12 cellular contexts compared by ENCODE assay signal in the genomic region with DNA sequence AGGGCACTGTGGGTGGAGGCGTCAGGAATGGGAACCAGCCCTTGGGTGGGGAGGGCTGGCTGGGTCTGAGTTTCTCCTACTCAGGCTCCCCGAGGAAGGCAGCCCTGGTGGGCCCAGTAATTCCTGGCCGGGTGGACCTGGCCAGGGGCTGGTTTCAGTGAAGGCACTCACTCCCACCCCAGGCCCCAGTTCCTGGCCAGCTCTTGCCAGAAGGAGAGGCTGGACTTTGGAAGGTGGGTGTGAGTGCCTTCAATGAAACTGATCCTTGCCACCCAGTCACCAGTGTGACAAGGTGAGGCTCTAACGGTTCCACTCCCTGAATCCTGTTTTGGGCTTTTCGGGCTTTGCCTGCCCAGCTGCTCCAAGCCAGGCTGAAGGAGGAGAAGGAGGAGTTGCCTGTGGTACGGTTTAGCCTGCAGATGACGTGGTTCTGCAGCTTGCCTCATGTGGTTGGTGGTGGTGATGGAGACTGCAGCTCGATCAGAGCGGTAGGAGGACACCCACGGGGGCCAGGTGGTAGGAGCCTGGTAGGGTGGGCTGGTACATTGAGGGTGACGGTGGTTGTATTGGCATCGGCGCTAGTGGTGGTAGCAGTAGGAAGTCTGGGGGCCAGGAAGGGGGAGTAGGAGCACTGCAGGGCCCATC. TPM values are rescaled to one million over a fixed set of nuclear protein-coding genes. Genes with fewer than 3 reads are reported as not detected.
DNase-seq lines count a peak whose midpoint lies in the region; FAIRE-seq and TF ChIP-seq lines count a peak whose summit lies in the region.
"Not testable (repeated sequence)": the region's sequence is repeated elsewhere in the genome, so short reads cannot be mapped to it uniquely, and the experiment has no call there.
"Had no signal": no experiment of that assay in that cellular context is flagged by ENCODE, and none has a peak within 500 bp of the region (broad histone marks: within the 10 kb centered on the region; RNA-seq: fewer than 3 reads in every experiment).

No MANE protein-coding gene starts in this region.

- H3K9ac ChIP-seq in neural progenitor cell, result not testable (repeated sequence)

- not testable (repeated sequence) for H3K36me3 Mint-ChIP-seq in neural progenitor cell

- H3K4me3 ChIP-seq in coronary artery; neural progenitor cell; small intestine (ENCODE audit: low read depth in 1 of 2, low read length in 2 of 2): not testable (repeated sequence)
- peak overlapping the region; percentile 40 for H3K4me3 ChIP-seq in fibroblast of villous mesenchyme (ENCODE audit: low read depth, low read length)

- not testable (repeated sequence) for H3F3A ChIP-seq in neural progenitor cell (ENCODE audit: low read depth)

- not testable (repeated sequence) for H2AFZ ChIP-seq in neural progenitor cell (replicated peaks)

- DNase-seq in Ammon's horn (ENCODE audit: low spot score) (peak; percentile 80), NCI-H2227 (lab: John Stamatoyannopoulos, UW; ENCODE audit: unreplicated experiment) (peak; percentile 3), coronary artery (ENCODE audit: low spot score) (peak; percentile 45), small intestine (peak; percentile 44)
- DNase-seq in fibroblast of villous mesenchyme (ENCODE audit: low read depth); neural progenitor cell (ENCODE audit: low spot score): not testable (repeated sequence)

- H3K27ac Mint-ChIP-seq in neural progenitor cell, result peak overlapping the region; percentile 63

- not testable (repeated sequence) for H3K79me2 ChIP-seq in neural progenitor cell (ENCODE audit: low read depth)

- H3K36me3 ChIP-seq in neural progenitor cell; small intestine (ENCODE audit: control insufficient read depth in 2 of 2, insufficient read depth in 2 of 2, low read length in 2 of 2): not testable (repeated sequence)

- not testable (repeated sequence) for H3K4me1 Mint-ChIP-seq in neural progenitor cell

- WGBS in small intestine, 3 donors, result 58 to 81% (median 69%) methylated on average over 11 to 12 of the region's 13 CpGs

- not testable (repeated sequence) for H3K9me3 Mint-ChIP-seq in neural progenitor cell

- not testable (repeated sequence) for H3K27me3 Mint-ChIP-seq in neural progenitor cell (ENCODE audit: insufficient read depth, low read depth)

- not testable (repeated sequence) for H3K4me3 Mint-ChIP-seq in neural progenitor cell

- H3K9me3 ChIP-seq in neural progenitor cell (ENCODE audit: low read depth); small intestine (ENCODE audit: control insufficient read depth, low read depth): not testable (repeated sequence)

- not testable (repeated sequence) for H3K4me2 ChIP-seq in neural progenitor cell

- not testable (repeated sequence) for TF ChIP-seq CTCF in coronary artery (IDR thresholded peaks at IDR 0.05); fibroblast of villous mesenchyme (IDR thresholded peaks at IDR 0.05; ENCODE audit: insufficient read depth, low read depth, low read length); neural progenitor cell (IDR thresholded peaks at IDR 0.05)

- not testable (repeated sequence) for H4K20me1 ChIP-seq in neural progenitor cell (ENCODE audit: low read depth)

- H3K27me3 ChIP-seq in neural progenitor cell; small intestine (ENCODE audit: control insufficient read depth in 2 of 2, insufficient read depth in 2 of 2, low read length in 2 of 2): not testable (repeated sequence)

- not testable (repeated sequence) for FAIRE-seq in small intestine (lab: Jason Lieb, UNC)

- not testable (repeated sequence) for H3K27ac ChIP-seq in coronary artery; neural progenitor cell; small intestine (ENCODE audit: low read depth in 1 of 2, low read length in 1 of 2)

- not testable (repeated sequence) for H3K4me1 ChIP-seq in neural progenitor cell; small intestine (ENCODE audit: control insufficient read depth in 2 of 2, insufficient read depth in 1 of 2, low read depth in 1 of 2, low read length in 1 of 2)

RNA-seq across cellular contexts. Expression of gene SPATA31C2, which starts 23.2 kb away (rescaled TPM):
- under 0.01 TPM in 1 of 2 replicates, not detected in the other for total RNA-seq in fibroblast of villous mesenchyme
- 0.03 TPM in 1 of 2 replicates, not detected in the other for total RNA-seq in neural progenitor cell (ENCODE audit: low replicate concordance)
- polyA plus RNA-seq in small intestine, result not detected
- total RNA-seq: CD4-positive, alpha-beta T cell; CD8-positive, alpha-beta memory T cell; GM12878; GM23248 had no signal
- polyA plus RNA-seq: AG04450; CD14-positive monocyte; CD8-positive, alpha-beta memory T cell; GM12878; GM23248 had no signal
